In genomic region chr12:4134434-4134762, GRCh38 we compare ENCODE assay signal across 1 cellular context.
A peak's percentile ranks its signal among the peaks of the same experiment; 100 is the strongest.
TF ChIP-seq lines count a peak whose summit lies in the region.

No MANE protein-coding gene starts in this region.

TF ChIP-seq in HepG2, 621 proteins besides CTCF, POLR2A, EP300 and RAD21 (continued from another document):
- TF ChIP-seq TEAD2 (CRISPR knock-in tag; IDR thresholded peaks at IDR 0.05) (no peak), TOE1 (CRISPR knock-in tag; IDR thresholded peaks at IDR 0.05) (no peak), ZSCAN22 (CRISPR knock-in tag; IDR thresholded peaks at IDR 0.05) (no peak), GZF1 (CRISPR knock-in tag; IDR thresholded peaks at IDR 0.05) (0 out of 2 replicates have a peak, but pooled peaks have one; percentile 65)
